Comparison of ENCODE assay signal across 19 cellular contexts in the genomic region with DNA sequence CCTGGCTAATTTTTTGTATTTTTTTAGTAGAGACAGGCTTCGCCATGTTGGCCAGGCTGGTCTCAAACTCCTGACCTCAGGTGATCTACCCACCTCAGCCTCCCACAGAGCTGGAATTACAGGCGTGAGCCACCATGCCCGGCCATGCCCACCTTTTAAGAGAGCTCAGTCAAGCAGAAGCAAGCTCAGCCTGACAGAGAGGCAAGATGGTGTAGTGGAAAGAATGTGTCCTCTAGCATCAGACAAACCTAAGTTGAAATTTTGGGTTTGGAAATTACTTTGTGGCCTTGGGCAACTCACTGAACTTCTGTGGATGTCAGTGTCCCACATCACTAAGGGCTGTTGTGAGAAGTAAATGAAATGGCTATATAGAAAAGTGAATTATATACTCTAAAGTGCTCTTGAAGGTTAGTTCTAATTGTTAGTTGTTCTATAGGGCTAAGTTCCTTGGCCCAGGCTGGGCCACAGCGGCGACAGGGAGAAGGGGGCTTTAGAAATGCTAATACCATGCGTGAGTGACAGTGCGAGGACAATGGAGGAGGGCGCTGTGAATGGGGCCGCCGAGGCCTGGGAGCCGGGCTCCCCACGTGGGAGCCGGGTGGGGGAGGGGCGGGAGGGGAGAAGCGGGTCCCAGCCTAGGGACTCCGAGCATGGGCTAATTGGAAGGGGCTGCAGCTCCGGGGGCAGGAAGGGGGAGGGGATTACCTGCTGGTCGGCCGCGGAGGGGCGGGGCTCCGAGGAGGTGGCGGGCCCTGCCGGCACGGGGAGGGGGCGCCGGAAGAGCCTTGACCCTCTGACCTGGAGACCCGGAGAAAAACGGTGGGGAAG. TPM values are rescaled to one million over a fixed set of nuclear protein-coding genes. Genes with fewer than 3 reads are reported as not detected.
A peak's percentile ranks its signal among the peaks of the same experiment; 100 is the strongest.
DNase-seq lines count a peak whose midpoint lies in the region; ATAC-seq and TF ChIP-seq lines count a peak whose summit lies in the region.
"Had no signal": no experiment of that assay in that cellular context is flagged by ENCODE, and none has a peak within 500 bp of the region (broad histone marks: within the 10 kb centered on the region; RNA-seq: fewer than 3 reads in every experiment).

No MANE protein-coding gene starts in this region.

- H4K20me1 ChIP-seq in osteoblast (ENCODE audit: insufficient read depth, low read length) = peaks cover 2% of the 10 kb centered on the region

- peak overlapping the region; percentile 39 for H3K9ac ChIP-seq in HUES48 (ENCODE audit: low read depth, low read length)

- intact Hi-C loops in esophagus squamous epithelium (cut with DNase I) = no loop called here

- WGBS in esophagus squamous epithelium, 2 donors = 53 to 61% methylated on average over 3 to 8 of the region's 29 CpGs

- TF ChIP-seq POLR2A in esophagus squamous epithelium (IDR thresholded peaks at IDR 0.05) = no peak

- H3K27ac ChIP-seq in HUES48 (ENCODE audit: low read depth, low read length) (peak overlapping the region; percentile 93), osteoblast (ENCODE audit: low read depth, low read length) (no peak overlapping the region), esophagus squamous epithelium (no peak overlapping the region)
- H3K27ac ChIP-seq: adrenal gland, suprapubic skin had no signal

- H3K9me3 Mint-ChIP-seq in WTC11 = no peaks in the 10 kb centered on the region
- H3K9me3 Mint-ChIP-seq: central memory CD8-positive, alpha-beta T cell; effector memory CD8-positive, alpha-beta T cell had no signal

- H2AFZ ChIP-seq in osteoblast (ENCODE audit: low read length) = no peak overlapping the region

- H3K4me3 Mint-ChIP-seq in WTC11 = peak overlapping the region; percentile 49
- H3K4me3 Mint-ChIP-seq: activated CD8-positive, alpha-beta memory T cell treated with anti-CD3 and anti-CD28 coated beads, Interleukin-2, amount 10 ng/mL, durations not matched to agents 7 days and 5 days; central memory CD8-positive, alpha-beta T cell; effector memory CD8-positive, alpha-beta T cell had no signal

- H3K9me3 ChIP-seq in HUES48 (ENCODE audit: control insufficient read depth, insufficient read depth, low read length) (peaks cover 20% of the 10 kb centered on the region; the same call in 1 of the 2 replicates), iPS-18c (ENCODE audit: control insufficient read depth, insufficient read depth, low read length) (peaks cover 3% of the 10 kb centered on the region), osteoblast (ENCODE audit: low read depth, low read length) (no peaks in the 10 kb centered on the region), esophagus squamous epithelium (no peaks in the 10 kb centered on the region)
- H3K9me3 ChIP-seq: adrenal gland, suprapubic skin had no signal

- CTCF ChIA-PET in WTC11 (lab: Charles Lee) = interaction anchor here (0.7 to 1.2 kb wide), 7 partner anchors 9 to 322 kb away, joined by 3 to 4 read pairs (median 3); a partner anchor contains a TSS

- no peak for TF ChIP-seq CTCF in WTC11 (IDR thresholded peaks at IDR 0.05)
- no peak for TF ChIP-seq CTCF in osteoblast (IDR thresholded peaks at IDR 0.05; ENCODE audit: extremely low read depth, low read depth, low read length)
- TF ChIP-seq CTCF in esophagus squamous epithelium (IDR thresholded peaks at IDR 0.05) = no peak

- no peaks in the 10 kb centered on the region for H3K27me3 Mint-ChIP-seq in WTC11 (ENCODE audit: low read depth)
- H3K27me3 Mint-ChIP-seq: activated CD8-positive, alpha-beta memory T cell treated with anti-CD3 and anti-CD28 coated beads, Interleukin-2, amount 10 ng/mL, durations not matched to agents 7 days and 5 days; central memory CD8-positive, alpha-beta T cell had no signal

- H3K4me3 ChIP-seq in HUES48 (ENCODE audit: low read depth, low read length) = peak overlapping the region; percentile 33
- peak overlapping the region; percentile 43 for H3K4me3 ChIP-seq in iPS-18c (ENCODE audit: insufficient read depth, low read depth, low read length)
- no peak overlapping the region for H3K4me3 ChIP-seq in osteoblast (ENCODE audit: insufficient read depth, low read length)
- H3K4me3 ChIP-seq in esophagus squamous epithelium = no peak overlapping the region
- H3K4me3 ChIP-seq: adrenal gland, suprapubic skin had no signal

- H3K36me3 Mint-ChIP-seq in WTC11 = no peaks in the 10 kb centered on the region
- H3K36me3 Mint-ChIP-seq: activated CD8-positive, alpha-beta memory T cell treated with anti-CD3 and anti-CD28 coated beads, Interleukin-2, amount 10 ng/mL, durations not matched to agents 7 days and 5 days had no signal

- H3K79me2 ChIP-seq in osteoblast (ENCODE audit: insufficient read depth, low read length) = no peaks in the 10 kb centered on the region

- H3K4me1 ChIP-seq in HUES48 (ENCODE audit: control insufficient read depth, insufficient read depth, low read length) (peaks cover 36% of the 10 kb centered on the region), osteoblast (ENCODE audit: insufficient read depth, low read length) (no peaks in the 10 kb centered on the region), esophagus squamous epithelium (peaks cover 0 to 24% (median 0%) of the 10 kb centered on the region in 3 donors)
- H3K4me1 ChIP-seq: adrenal gland, suprapubic skin had no signal

- POLR2A ChIA-PET in WTC11 (lab: Charles Lee) = interaction anchor here (1.1 to 2.1 kb wide), 2 partner anchors 12 to 160 kb away, joined by 6 to 8 read pairs; no protein-coding TSS in a partner anchor

- H3K36me3 ChIP-seq in HUES48 (ENCODE audit: control insufficient read depth, insufficient read depth, low read length) = no peaks in the 10 kb centered on the region
- H3K36me3 ChIP-seq in osteoblast (ENCODE audit: insufficient read depth, low read length) = no peaks in the 10 kb centered on the region
- no peaks in the 10 kb centered on the region for H3K36me3 ChIP-seq in esophagus squamous epithelium
- H3K36me3 ChIP-seq: adrenal gland, suprapubic skin had no signal

- DNase-seq in WTC11 (ENCODE audit: low spot score) (peak; percentile 81), osteoblast (ENCODE audit: insufficient read length, low spot score, missing footprints) (peak; percentile 53), NCI-H446 treated with DMSO at 0.1 percent for 48 hours (lab: John Stamatoyannopoulos, UW) (no peak), esophagus squamous epithelium (lab: John Stamatoyannopoulos, UW) (no peak), DMS 273 (lab: John Stamatoyannopoulos, UW; ENCODE audit: unreplicated experiment) (no peak)
- DNase-seq: activated CD4-positive, CD25-positive, alpha-beta regulatory T cell treated with anti-CD3 and anti-CD28 coated beads, Interleukin-2, amount 50 U/mL, for 72 hours; activated CD8-positive, alpha-beta memory T cell treated with anti-CD3 and anti-CD28 coated beads, Interleukin-2, amount 10 ng/mL, durations not matched to agents 7 days and 5 days; activated gamma-delta T cell; COR-L47; effector memory CD8-positive, alpha-beta T cell; hippocampal formation; NCI-H82; stimulated activated CD4-positive, alpha-beta T cell treated with anti-CD3 and anti-CD28 coated beads, Interleukin-4, amount 100 ng/mL, for 4 hours had no signal

- H3K27me3 ChIP-seq in HUES48 (ENCODE audit: control insufficient read depth, insufficient read depth, low read length) = no peaks in the 10 kb centered on the region
- peaks cover 27% of the 10 kb centered on the region for H3K27me3 ChIP-seq in osteoblast (ENCODE audit: insufficient read depth, low read length)
- no peaks in the 10 kb centered on the region for H3K27me3 ChIP-seq in esophagus squamous epithelium
- H3K27me3 ChIP-seq: suprapubic skin had no signal

- H3K4me1 Mint-ChIP-seq in WTC11 = peaks cover 46% of the 10 kb centered on the region
- H3K4me1 Mint-ChIP-seq: activated CD8-positive, alpha-beta memory T cell treated with anti-CD3 and anti-CD28 coated beads, Interleukin-2, amount 10 ng/mL, durations not matched to agents 7 days and 5 days; central memory CD8-positive, alpha-beta T cell had no signal

- ATAC-seq in WTC11 = peak; percentile 72
- ATAC-seq: activated CD8-positive, alpha-beta memory T cell treated with anti-CD3 and anti-CD28 coated beads, Interleukin-2, amount 10 ng/mL, durations not matched to agents 7 days and 5 days; effector memory CD8-positive, alpha-beta T cell; left lobe of liver had no signal

- peak overlapping the region; percentile 80; the same call in 1 of the 2 replicates for H3K27ac Mint-ChIP-seq in WTC11
- H3K27ac Mint-ChIP-seq: activated CD8-positive, alpha-beta memory T cell treated with anti-CD3 and anti-CD28 coated beads, Interleukin-2, amount 10 ng/mL, durations not matched to agents 7 days and 5 days; effector memory CD8-positive, alpha-beta T cell had no signal

- no peak overlapping the region for H3K4me2 ChIP-seq in osteoblast (ENCODE audit: insufficient read depth, low read length)

TF ChIP-seq in WTC11, 78 proteins besides CTCF, POLR2A, EP300 and RAD21:
- no peak for TF ChIP-seq ZNF396 (CRISPR knock-in tag; IDR thresholded peaks at IDR 0.05; ENCODE audit: borderline replicate concordance)
- TF ChIP-seq NR3C1 (CRISPR knock-in tag; conservative IDR thresholded peaks at IDR 0.05; ENCODE audit: low read depth) = no peak
- no peak for TF ChIP-seq ELF4 (CRISPR knock-in tag; IDR thresholded peaks at IDR 0.05; ENCODE audit: low read depth)
- TF ChIP-seq ZNF219 (CRISPR knock-in tag; IDR thresholded peaks at IDR 0.05; ENCODE audit: borderline replicate concordance) = no peak
- 0 out of 2 replicates have a peak, but pooled peaks have one; percentile 27 for TF ChIP-seq SP1 (CRISPR knock-in tag; conservative IDR thresholded peaks at IDR 0.05)
- no peak for TF ChIP-seq FOXJ3 (CRISPR knock-in tag; IDR thresholded peaks at IDR 0.05; ENCODE audit: borderline replicate concordance)

RNA-seq across cellular contexts. Expression of a gene that starts 15.6 kb away (rescaled TPM):
- total RNA-seq in WTC11 (2021) (37.9 to 43.1 TPM (median 39.9 TPM) in 3 replicates), osteoblast (19.4 and 21.0 TPM in 2 replicates), esophagus squamous epithelium (10 to 100 TPM in 3 of 4 donors, 1 to 10 TPM in 1; 7.5 to 24.2 (median 15.8) TPM)

Comparison
In these comparisons a context has a peak if more than half of its experiments do, and no peak if none do; other contexts are left out.
1. H3K4me3 ChIP-seq: peak in HUES48 (single experiment) and iPS-18c (single experiment); none in osteoblast (single experiment) and esophagus squamous epithelium (0 of 4).
2. DNase-seq: peak in WTC11 (single experiment) and osteoblast (single experiment); none in NCI-H446 treated with DMSO at 0.1 percent for 48 hours (single experiment), esophagus squamous epithelium (single experiment) and DMS 273 (single experiment).